Comparison of ENCODE assay signal across 1 cellular context in the genomic region with DNA sequence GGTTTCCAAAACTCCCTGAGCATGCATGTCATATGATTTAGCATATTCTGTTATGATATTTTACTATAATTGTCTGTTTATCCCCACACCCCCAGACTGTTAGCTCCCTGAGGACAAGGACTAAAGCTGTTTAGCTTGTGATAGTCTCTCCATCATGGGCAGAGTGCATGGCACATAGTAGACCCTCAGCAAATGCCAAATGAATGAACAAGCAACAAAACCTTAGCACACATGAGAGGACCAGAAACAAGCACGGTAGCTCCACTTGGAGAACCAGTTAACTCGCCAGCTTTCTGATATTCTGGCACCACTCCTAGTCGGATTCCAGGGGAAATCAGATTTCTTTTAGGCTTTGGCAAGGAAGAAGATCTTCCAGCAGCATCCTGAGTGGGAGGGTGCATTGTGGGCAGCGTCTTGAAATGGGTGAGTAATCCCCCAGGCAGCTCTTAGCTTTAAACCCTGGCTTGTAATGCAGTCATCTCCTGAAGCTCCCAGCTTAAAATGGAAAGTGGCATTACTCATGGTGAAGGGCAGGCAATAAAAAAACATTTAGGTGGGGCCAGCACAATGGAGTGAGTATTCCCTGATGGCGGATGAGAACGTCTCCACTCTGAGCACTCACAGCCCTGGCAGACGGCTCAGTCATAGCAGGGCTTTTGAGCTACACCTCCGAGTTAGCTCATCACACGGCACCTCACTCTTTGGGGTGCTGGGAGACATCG.
TF ChIP-seq lines count a peak whose summit lies in the region.

No MANE protein-coding gene starts in this region.

TF ChIP-seq in HEK293, 187 proteins besides CTCF, POLR2A, EP300 and RAD21 (continued from another document and continues in another):
- TF ChIP-seq, protein P1, sequence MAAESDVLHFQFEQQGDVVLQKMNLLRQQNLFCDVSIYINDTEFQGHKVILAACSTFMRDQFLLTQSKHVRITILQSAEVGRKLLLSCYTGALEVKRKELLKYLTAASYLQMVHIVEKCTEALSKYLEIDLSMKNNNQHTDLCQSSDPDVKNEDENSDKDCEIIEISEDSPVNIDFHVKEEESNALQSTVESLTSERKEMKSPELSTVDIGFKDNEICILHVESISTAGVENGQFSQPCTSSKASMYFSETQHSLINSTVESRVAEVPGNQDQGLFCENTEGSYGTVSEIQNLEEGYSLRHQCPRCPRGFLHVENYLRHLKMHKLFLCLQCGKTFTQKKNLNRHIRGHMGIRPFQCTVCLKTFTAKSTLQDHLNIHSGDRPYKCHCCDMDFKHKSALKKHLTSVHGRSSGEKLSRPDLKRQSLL (tag by site-specific recombination; IDR thresholded peaks at IDR 0.05) = peak; percentile 28; the same call in 1 of the 2 replicates
- no peak for TF ChIP-seq ZNF433 (tag by site-specific recombination; IDR thresholded peaks at IDR 0.05; ENCODE audit: low read depth)
- TF ChIP-seq ZNF350 (tag by site-specific recombination; IDR thresholded peaks at IDR 0.05) = no peak
- 0 out of 2 replicates have a peak, but pooled peaks have one; percentile 56 for TF ChIP-seq ZNF639 (tag by site-specific recombination; IDR thresholded peaks at IDR 0.05)
- TF ChIP-seq ZNF157 (tag by site-specific recombination; IDR thresholded peaks at IDR 0.05) = no peak
- no peak for TF ChIP-seq ZNF221 (tag by site-specific recombination; IDR thresholded peaks at IDR 0.05; ENCODE audit: borderline replicate concordance)
- no peak; the same call in 1 of the 2 replicates for TF ChIP-seq KLF1 (tag by site-specific recombination; IDR thresholded peaks at IDR 0.05)
- no peak for TF ChIP-seq ZNF707 (tag by site-specific recombination; IDR thresholded peaks at IDR 0.05)
- TF ChIP-seq ZNF324 (tag by site-specific recombination; IDR thresholded peaks at IDR 0.05) = peak; percentile 43; the same call in 1 of the 2 replicates
- TF ChIP-seq, protein P2, sequence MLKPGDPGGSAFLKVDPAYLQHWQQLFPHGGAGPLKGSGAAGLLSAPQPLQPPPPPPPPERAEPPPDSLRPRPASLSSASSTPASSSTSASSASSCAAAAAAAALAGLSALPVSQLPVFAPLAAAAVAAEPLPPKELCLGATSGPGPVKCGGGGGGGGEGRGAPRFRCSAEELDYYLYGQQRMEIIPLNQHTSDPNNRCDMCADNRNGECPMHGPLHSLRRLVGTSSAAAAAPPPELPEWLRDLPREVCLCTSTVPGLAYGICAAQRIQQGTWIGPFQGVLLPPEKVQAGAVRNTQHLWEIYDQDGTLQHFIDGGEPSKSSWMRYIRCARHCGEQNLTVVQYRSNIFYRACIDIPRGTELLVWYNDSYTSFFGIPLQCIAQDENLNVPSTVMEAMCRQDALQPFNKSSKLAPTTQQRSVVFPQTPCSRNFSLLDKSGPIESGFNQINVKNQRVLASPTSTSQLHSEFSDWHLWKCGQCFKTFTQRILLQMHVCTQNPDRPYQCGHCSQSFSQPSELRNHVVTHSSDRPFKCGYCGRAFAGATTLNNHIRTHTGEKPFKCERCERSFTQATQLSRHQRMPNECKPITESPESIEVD (tag by site-specific recombination; IDR thresholded peaks at IDR 0.05) = no peak
- peak; percentile 56 for TF ChIP-seq ZNF600 (tag by site-specific recombination; IDR thresholded peaks at IDR 0.05)
- TF ChIP-seq ZNF10 (tag by site-specific recombination; IDR thresholded peaks at IDR 0.05) = peak; percentile 51
- TF ChIP-seq HOXD13 (CRISPR knock-in tag; IDR thresholded peaks at IDR 0.05; ENCODE audit: borderline replicate concordance) = peak; percentile 61; the same call in 1 of the 2 replicates
- TF ChIP-seq, protein P3, sequence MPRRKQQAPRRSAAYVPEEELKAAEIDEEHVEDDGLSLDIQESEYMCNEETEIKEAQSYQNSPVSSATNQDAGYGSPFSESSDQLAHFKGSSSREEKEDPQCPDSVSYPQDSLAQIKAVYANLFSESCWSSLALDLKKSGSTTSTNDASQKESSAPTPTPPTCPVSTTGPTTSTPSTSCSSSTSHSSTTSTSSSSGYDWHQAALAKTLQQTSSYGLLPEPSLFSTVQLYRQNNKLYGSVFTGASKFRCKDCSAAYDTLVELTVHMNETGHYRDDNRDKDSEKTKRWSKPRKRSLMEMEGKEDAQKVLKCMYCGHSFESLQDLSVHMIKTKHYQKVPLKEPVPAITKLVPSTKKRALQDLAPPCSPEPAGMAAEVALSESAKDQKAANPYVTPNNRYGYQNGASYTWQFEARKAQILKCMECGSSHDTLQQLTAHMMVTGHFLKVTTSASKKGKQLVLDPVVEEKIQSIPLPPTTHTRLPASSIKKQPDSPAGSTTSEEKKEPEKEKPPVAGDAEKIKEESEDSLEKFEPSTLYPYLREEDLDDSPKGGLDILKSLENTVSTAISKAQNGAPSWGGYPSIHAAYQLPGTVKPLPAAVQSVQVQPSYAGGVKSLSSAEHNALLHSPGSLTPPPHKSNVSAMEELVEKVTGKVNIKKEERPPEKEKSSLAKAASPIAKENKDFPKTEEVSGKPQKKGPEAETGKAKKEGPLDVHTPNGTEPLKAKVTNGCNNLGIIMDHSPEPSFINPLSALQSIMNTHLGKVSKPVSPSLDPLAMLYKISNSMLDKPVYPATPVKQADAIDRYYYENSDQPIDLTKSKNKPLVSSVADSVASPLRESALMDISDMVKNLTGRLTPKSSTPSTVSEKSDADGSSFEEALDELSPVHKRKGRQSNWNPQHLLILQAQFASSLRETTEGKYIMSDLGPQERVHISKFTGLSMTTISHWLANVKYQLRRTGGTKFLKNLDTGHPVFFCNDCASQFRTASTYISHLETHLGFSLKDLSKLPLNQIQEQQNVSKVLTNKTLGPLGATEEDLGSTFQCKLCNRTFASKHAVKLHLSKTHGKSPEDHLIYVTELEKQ (tag by site-specific recombination; IDR thresholded peaks at IDR 0.05; ENCODE audit: borderline replicate concordance) = 0 out of 2 replicates have a peak, but pooled peaks have one; percentile 36
- TF ChIP-seq, protein P4, sequence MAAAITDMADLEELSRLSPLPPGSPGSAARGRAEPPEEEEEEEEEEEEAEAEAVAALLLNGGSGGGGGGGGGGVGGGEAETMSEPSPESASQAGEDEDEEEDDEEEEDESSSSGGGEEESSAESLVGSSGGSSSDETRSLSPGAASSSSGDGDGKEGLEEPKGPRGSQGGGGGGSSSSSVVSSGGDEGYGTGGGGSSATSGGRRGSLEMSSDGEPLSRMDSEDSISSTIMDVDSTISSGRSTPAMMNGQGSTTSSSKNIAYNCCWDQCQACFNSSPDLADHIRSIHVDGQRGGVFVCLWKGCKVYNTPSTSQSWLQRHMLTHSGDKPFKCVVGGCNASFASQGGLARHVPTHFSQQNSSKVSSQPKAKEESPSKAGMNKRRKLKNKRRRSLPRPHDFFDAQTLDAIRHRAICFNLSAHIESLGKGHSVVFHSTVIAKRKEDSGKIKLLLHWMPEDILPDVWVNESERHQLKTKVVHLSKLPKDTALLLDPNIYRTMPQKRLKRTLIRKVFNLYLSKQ (tag by site-specific recombination; IDR thresholded peaks at IDR 0.05; ENCODE audit: borderline replicate concordance) = no peak
- TF ChIP-seq MYNN (tag by site-specific recombination; IDR thresholded peaks at IDR 0.05; ENCODE audit: borderline replicate concordance) = no peak
- TF ChIP-seq GLIS1 (tag by site-specific recombination; IDR thresholded peaks at IDR 0.05) = peak; percentile 68
- TF ChIP-seq ZNF501 (tag by site-specific recombination; IDR thresholded peaks at IDR 0.05) = no peak
- TF ChIP-seq, protein P5, sequence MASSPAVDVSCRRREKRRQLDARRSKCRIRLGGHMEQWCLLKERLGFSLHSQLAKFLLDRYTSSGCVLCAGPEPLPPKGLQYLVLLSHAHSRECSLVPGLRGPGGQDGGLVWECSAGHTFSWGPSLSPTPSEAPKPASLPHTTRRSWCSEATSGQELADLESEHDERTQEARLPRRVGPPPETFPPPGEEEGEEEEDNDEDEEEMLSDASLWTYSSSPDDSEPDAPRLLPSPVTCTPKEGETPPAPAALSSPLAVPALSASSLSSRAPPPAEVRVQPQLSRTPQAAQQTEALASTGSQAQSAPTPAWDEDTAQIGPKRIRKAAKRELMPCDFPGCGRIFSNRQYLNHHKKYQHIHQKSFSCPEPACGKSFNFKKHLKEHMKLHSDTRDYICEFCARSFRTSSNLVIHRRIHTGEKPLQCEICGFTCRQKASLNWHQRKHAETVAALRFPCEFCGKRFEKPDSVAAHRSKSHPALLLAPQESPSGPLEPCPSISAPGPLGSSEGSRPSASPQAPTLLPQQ (tag by site-specific recombination; IDR thresholded peaks at IDR 0.05) = peak; percentile 99
- no peak for TF ChIP-seq ZNF624 (tag by site-specific recombination; IDR thresholded peaks at IDR 0.05)
- TF ChIP-seq, protein P6, sequence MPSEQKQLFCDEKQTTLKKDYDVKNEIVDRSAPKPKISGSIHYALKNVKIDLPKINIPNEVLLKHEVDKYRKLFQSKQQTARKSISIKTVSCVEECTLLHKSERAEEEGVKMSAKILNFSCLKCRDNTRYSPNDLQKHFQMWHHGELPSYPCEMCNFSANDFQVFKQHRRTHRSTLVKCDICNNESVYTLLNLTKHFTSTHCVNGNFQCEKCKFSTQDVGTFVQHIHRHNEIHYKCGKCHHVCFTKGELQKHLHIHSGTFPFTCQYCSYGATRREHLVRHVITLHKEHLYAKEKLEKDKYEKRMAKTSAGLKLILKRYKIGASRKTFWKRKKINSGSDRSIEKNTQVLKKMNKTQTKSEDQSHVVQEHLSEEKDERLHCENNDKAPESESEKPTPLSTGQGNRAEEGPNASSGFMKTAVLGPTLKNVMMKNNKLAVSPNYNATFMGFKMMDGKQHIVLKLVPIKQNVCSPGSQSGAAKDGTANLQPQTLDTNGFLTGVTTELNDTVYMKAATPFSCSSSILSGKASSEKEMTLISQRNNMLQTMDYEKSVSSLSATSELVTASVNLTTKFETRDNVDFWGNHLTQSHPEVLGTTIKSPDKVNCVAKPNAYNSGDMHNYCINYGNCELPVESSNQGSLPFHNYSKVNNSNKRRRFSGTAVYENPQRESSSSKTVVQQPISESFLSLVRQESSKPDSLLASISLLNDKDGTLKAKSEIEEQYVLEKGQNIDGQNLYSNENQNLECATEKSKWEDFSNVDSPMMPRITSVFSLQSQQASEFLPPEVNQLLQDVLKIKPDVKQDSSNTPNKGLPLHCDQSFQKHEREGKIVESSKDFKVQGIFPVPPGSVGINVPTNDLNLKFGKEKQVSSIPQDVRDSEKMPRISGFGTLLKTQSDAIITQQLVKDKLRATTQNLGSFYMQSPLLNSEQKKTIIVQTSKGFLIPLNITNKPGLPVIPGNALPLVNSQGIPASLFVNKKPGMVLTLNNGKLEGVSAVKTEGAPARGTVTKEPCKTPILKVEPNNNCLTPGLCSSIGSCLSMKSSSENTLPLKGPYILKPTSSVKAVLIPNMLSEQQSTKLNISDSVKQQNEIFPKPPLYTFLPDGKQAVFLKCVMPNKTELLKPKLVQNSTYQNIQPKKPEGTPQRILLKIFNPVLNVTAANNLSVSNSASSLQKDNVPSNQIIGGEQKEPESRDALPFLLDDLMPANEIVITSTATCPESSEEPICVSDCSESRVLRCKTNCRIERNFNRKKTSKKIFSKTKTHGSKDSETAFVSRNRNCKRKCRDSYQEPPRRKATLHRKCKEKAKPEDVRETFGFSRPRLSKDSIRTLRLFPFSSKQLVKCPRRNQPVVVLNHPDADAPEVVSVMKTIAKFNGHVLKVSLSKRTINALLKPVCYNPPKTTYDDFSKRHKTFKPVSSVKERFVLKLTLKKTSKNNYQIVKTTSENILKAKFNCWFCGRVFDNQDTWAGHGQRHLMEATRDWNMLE (tag by site-specific recombination; conservative IDR thresholded peaks at IDR 0.05; ENCODE audit: low read depth) = 0 out of 2 replicates have a peak, but pooled peaks have one; percentile 28
- peak; percentile 47; the same call in 1 of the 2 replicates for TF ChIP-seq ZNF366 (tag by site-specific recombination; conservative IDR thresholded peaks at IDR 0.05)
- no peak for TF ChIP-seq GLI4 (tag by site-specific recombination; IDR thresholded peaks at IDR 0.05)
- TF ChIP-seq ZNF214 (tag by site-specific recombination; IDR thresholded peaks at IDR 0.05; ENCODE audit: borderline replicate concordance) = no peak
- TF ChIP-seq SP2 (tag by site-specific recombination; IDR thresholded peaks at IDR 0.05) = no peak
- peak; percentile 71 for TF ChIP-seq ZFHX2 (tag by site-specific recombination; conservative IDR thresholded peaks at IDR 0.05)
- TF ChIP-seq, protein P7, sequence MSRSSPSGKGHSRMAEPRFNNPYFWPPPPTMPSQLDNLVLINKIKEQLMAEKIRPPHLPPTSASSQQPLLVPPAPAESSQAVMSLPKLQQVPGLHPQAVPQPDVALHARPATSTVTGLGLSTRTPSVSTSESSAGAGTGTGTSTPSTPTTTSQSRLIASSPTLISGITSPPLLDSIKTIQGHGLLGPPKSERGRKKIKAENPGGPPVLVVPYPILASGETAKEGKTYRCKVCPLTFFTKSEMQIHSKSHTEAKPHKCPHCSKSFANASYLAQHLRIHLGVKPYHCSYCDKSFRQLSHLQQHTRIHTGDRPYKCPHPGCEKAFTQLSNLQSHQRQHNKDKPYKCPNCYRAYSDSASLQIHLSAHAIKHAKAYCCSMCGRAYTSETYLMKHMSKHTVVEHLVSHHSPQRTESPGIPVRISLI (tag by site-specific recombination; IDR thresholded peaks at IDR 0.05) = peak; percentile 69
- TF ChIP-seq ZEB2 (tag by site-specific recombination; IDR thresholded peaks at IDR 0.05) = peak; percentile 58
- TF ChIP-seq ZNF133 (tag by site-specific recombination; IDR thresholded peaks at IDR 0.05) = no peak
- TF ChIP-seq, protein P8, sequence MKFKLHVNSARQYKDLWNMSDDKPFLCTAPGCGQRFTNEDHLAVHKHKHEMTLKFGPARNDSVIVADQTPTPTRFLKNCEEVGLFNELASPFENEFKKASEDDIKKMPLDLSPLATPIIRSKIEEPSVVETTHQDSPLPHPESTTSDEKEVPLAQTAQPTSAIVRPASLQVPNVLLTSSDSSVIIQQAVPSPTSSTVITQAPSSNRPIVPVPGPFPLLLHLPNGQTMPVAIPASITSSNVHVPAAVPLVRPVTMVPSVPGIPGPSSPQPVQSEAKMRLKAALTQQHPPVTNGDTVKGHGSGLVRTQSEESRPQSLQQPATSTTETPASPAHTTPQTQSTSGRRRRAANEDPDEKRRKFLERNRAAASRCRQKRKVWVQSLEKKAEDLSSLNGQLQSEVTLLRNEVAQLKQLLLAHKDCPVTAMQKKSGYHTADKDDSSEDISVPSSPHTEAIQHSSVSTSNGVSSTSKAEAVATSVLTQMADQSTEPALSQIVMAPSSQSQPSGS (tag by site-specific recombination; IDR thresholded peaks at IDR 0.05; ENCODE audit: low read depth) = peak; percentile 55; the same call in 1 of the 2 replicates
